In the genomic region with DNA sequence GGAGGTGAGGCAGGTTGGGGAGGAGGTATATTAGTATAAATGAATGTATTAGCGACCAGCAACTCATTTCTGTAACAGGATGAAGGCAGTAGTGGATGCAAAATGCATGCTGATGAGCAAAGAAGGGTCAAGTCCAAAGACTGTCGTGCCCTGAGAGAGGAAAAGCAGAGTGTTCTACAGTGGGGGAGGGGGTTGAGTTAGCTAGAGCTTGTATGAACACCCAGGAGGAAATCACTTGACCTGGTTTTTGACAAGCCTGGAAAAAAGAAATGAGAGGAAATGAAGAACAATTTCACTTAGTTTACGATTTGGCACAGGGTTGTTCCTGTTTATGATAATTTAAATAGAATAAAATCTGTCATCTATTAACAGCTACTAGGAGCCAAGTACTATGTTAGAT, we compare ENCODE assay signal across 20 cellular contexts.
"Had no signal": no experiment of that assay in that cellular context is flagged by ENCODE, and none has a peak within 500 bp of the region (broad histone marks: within the 10 kb centered on the region; RNA-seq: fewer than 3 reads in every experiment).

No MANE protein-coding gene starts in this region.

- H3K27ac Mint-ChIP-seq: activated naive CD8-positive, alpha-beta T cell treated with anti-CD3 and anti-CD28 coated beads, Interleukin-2, amount 10 ng/mL, durations not matched to agents 7 days and 5 days; naive B cell; T-cell had no signal

- FAIRE-seq: endothelial cell of umbilical vein, small intestine had no signal

- H3K27me3 ChIP-seq: esophagus squamous epithelium, neutrophil, transverse colon had no signal

- ATAC-seq: lower lobe of right lung, right cardiac atrium, T-cell had no signal

- H3K9me3 ChIP-seq: esophagus squamous epithelium, lower lobe of right lung, neutrophil, transverse colon had no signal

- H3K27ac ChIP-seq: esophagus squamous epithelium, lower lobe of right lung, neutrophil, transverse colon had no signal

- DNase-seq: activated CD4-positive, alpha-beta T cell treated with anti-CD3 and anti-CD28 coated beads for 48 hours; activated CD8-positive, alpha-beta memory T cell treated with anti-CD3 and anti-CD28 coated beads for 24 hours; activated naive CD8-positive, alpha-beta T cell treated with anti-CD3 and anti-CD28 coated beads, Interleukin-2, amount 10 ng/mL, durations not matched to agents 7 days and 5 days; central memory CD4-positive, alpha-beta T cell; cortex of kidney; effector CD8-positive, alpha-beta T cell; esophagus squamous epithelium; lower lobe of right lung; naive B cell; right cardiac atrium; small intestine; stimulated activated CD4-positive, alpha-beta T cell treated with anti-CD3 and anti-CD28 coated beads, Interleukin-4, amount 100 ng/mL, for 4 hours; stimulated activated CD8-positive, alpha-beta memory T cell treated with anti-CD3 and anti-CD28 coated beads, Interleukin-4, amount 100 ng/mL, for 48 hours; stimulated activated naive CD4-positive, alpha-beta T cell treated with Interleukin-2 at 50 U/mL for 16 hours; T-cell; T-helper 9 cell; transverse colon had no signal

- H3K4me3 ChIP-seq: esophagus squamous epithelium, lower lobe of right lung, transverse colon had no signal

- H3K36me3 ChIP-seq: esophagus squamous epithelium, lower lobe of right lung, neutrophil, transverse colon had no signal

- H3K9me3 Mint-ChIP-seq: activated naive CD8-positive, alpha-beta T cell treated with anti-CD3 and anti-CD28 coated beads, Interleukin-2, amount 10 ng/mL, durations not matched to agents 7 days and 5 days; naive B cell; T-cell had no signal

- H3K36me3 Mint-ChIP-seq: activated naive CD8-positive, alpha-beta T cell treated with anti-CD3 and anti-CD28 coated beads, Interleukin-2, amount 10 ng/mL, durations not matched to agents 7 days and 5 days; brain; naive B cell had no signal

- H3K4me1 Mint-ChIP-seq: activated naive CD8-positive, alpha-beta T cell treated with anti-CD3 and anti-CD28 coated beads, Interleukin-2, amount 10 ng/mL, durations not matched to agents 7 days and 5 days; T-cell had no signal

- H3K4me1 ChIP-seq: esophagus squamous epithelium, lower lobe of right lung, transverse colon had no signal

- H3K4me3 Mint-ChIP-seq: activated naive CD8-positive, alpha-beta T cell treated with anti-CD3 and anti-CD28 coated beads, Interleukin-2, amount 10 ng/mL, durations not matched to agents 7 days and 5 days; brain; naive B cell; T-cell had no signal
